Comparison of ENCODE assay signal across 18 cellular contexts in genomic region chr4:173958445-173958844, GRCh38.
DNase-seq lines count a peak whose midpoint lies in the region; TF ChIP-seq lines count a peak whose summit lies in the region.
"Had no signal": no experiment of that assay in that cellular context is flagged by ENCODE, and none has a peak within 500 bp of the region (broad histone marks: within the 10 kb centered on the region; RNA-seq: fewer than 3 reads in every experiment).

No MANE protein-coding gene starts in this region.

- POLR2A ChIA-PET in CD4-positive, alpha-beta memory T cell (lab: Charles Lee; ENCODE audit: partially characterized antibody): no interaction called here

- H3K4me1 Mint-ChIP-seq in CD4-positive, alpha-beta memory T cell: no peaks in the 10 kb centered on the region

- CTCF ChIA-PET in CD4-positive, alpha-beta memory T cell (lab: Charles Lee; ENCODE audit: partially characterized antibody): no interaction called here

- peaks cover 0 to 1% of the 10 kb centered on the region in 2 donors for H3K27me3 Mint-ChIP-seq in CD4-positive, alpha-beta memory T cell
- H3K27me3 Mint-ChIP-seq: stimulated activated naive CD8-positive, alpha-beta T cell treated with anti-CD3 and anti-CD28 coated beads, Interleukin-15, Interleukin-2, amounts not matched to agents 100 ng/mL and 50 ng/mL, for 24 hours had no signal

- H3K36me3 ChIP-seq in GM23248 (ENCODE audit: low read depth): no peaks in the 10 kb centered on the region
- H3K36me3 ChIP-seq in CD4-positive, alpha-beta memory T cell (ENCODE audit: insufficient read depth, low read length): no peaks in the 10 kb centered on the region
- H3K36me3 ChIP-seq: vagina had no signal

- TF ChIP-seq CTCF in cardiac fibroblast (IDR thresholded peaks at IDR 0.05; ENCODE audit: low read depth, low read length): no peak

- peaks cover 9% of the 10 kb centered on the region; the same call in 1 of the 2 replicates for H3K4me1 ChIP-seq in GM23248 (ENCODE audit: insufficient read depth)
- no peaks in the 10 kb centered on the region for H3K4me1 ChIP-seq in CD4-positive, alpha-beta memory T cell (ENCODE audit: insufficient read depth, low read length)
- H3K4me1 ChIP-seq: vagina had no signal

- no peak overlapping the region for H3K9ac ChIP-seq in GM23248

- no peaks in the 10 kb centered on the region for H3F3A ChIP-seq in GM23248 (ENCODE audit: insufficient read depth)

- no peaks in the 10 kb centered on the region for H3K9me3 ChIP-seq in GM23248 (ENCODE audit: low read depth)
- no peaks in the 10 kb centered on the region for H3K9me3 ChIP-seq in CD4-positive, alpha-beta memory T cell (ENCODE audit: control insufficient read depth in 1 of 2, low read length in 2 of 2)
- H3K9me3 ChIP-seq: vagina had no signal

- no peak overlapping the region for H3K27ac ChIP-seq in GM23248
- H3K27ac ChIP-seq in CD4-positive, alpha-beta memory T cell (ENCODE audit: low read depth, low read length): no peak overlapping the region
- H3K27ac ChIP-seq: C4-2B, vagina had no signal

- no peak overlapping the region for H2AFZ ChIP-seq in GM23248

- no peaks in the 10 kb centered on the region for H3K79me2 ChIP-seq in GM23248 (ENCODE audit: insufficient read depth)

- no peak overlapping the region for H3K4me3 ChIP-seq in GM23248
- H3K4me3 ChIP-seq in cardiac fibroblast (replicated peaks in 1 of 2; ENCODE audit: low read depth in 2 of 2, low read length in 2 of 2): no peak overlapping the region
- no peak overlapping the region for H3K4me3 ChIP-seq in CD4-positive, alpha-beta memory T cell (ENCODE audit: low read length in 2 of 2)
- H3K4me3 ChIP-seq: vagina had no signal

- no peaks in the 10 kb centered on the region; the same call in 1 of the 2 replicates for H3K9me2 ChIP-seq in GM23248 (ENCODE audit: insufficient read depth)

- no peak overlapping the region for H3K27ac Mint-ChIP-seq in CD4-positive, alpha-beta memory T cell
- H3K27ac Mint-ChIP-seq: activated naive CD4-positive, alpha-beta T cell treated with anti-CD3 and anti-CD28 coated beads for 36 hours; stimulated activated naive CD8-positive, alpha-beta T cell treated with anti-CD3 and anti-CD28 coated beads, Interleukin-15, Interleukin-2, amounts not matched to agents 100 ng/mL and 50 ng/mL, for 24 hours; T-helper 1 cell treated with Interleukin-12 subunit alpha and Interleukin-12 subunit beta and Interleukin-4 antibody, amounts not matched to agents 30 μg/mL and 1 μg/mL, for 36 hours had no signal

- in situ Hi-C loops in GM23248 (cut with MboI): no loop called here

- intact Hi-C loops in CD4-positive, alpha-beta memory T cell (cut with micrococcal nuclease): no loop called here

- no peaks in the 10 kb centered on the region for H3K36me3 Mint-ChIP-seq in CD4-positive, alpha-beta memory T cell

- H3K4me3 Mint-ChIP-seq in CD4-positive, alpha-beta memory T cell: no peak overlapping the region
- H3K4me3 Mint-ChIP-seq: activated naive CD4-positive, alpha-beta T cell treated with anti-CD3 and anti-CD28 coated beads for 36 hours; stimulated activated naive CD8-positive, alpha-beta T cell treated with anti-CD3 and anti-CD28 coated beads, Interleukin-15, Interleukin-2, amounts not matched to agents 100 ng/mL and 50 ng/mL, for 24 hours; T-helper 1 cell treated with Interleukin-12 subunit alpha and Interleukin-12 subunit beta and Interleukin-4 antibody, amounts not matched to agents 30 μg/mL and 1 μg/mL, for 36 hours had no signal

- H4K20me1 ChIP-seq in GM23248 (ENCODE audit: insufficient read depth): no peaks in the 10 kb centered on the region

- H3K27me3 ChIP-seq in GM23248 (replicated peaks; ENCODE audit: insufficient read depth): no peaks in the 10 kb centered on the region
- no peaks in the 10 kb centered on the region for H3K27me3 ChIP-seq in CD4-positive, alpha-beta memory T cell (ENCODE audit: insufficient read depth, low read length)
- H3K27me3 ChIP-seq: vagina had no signal

- no peak overlapping the region for H3K4me2 ChIP-seq in GM23248 (ENCODE audit: unreplicated experiment)

- peaks cover 0 to 4% (median 0%) of the 10 kb centered on the region in 8 donors for H3K9me3 Mint-ChIP-seq in CD4-positive, alpha-beta memory T cell
- H3K9me3 Mint-ChIP-seq: activated naive CD4-positive, alpha-beta T cell treated with anti-CD3 and anti-CD28 coated beads for 36 hours; stimulated activated naive CD8-positive, alpha-beta T cell treated with anti-CD3 and anti-CD28 coated beads, Interleukin-15, Interleukin-2, amounts not matched to agents 100 ng/mL and 50 ng/mL, for 24 hours; T-helper 1 cell treated with Interleukin-12 subunit alpha and Interleukin-12 subunit beta and Interleukin-4 antibody, amounts not matched to agents 30 μg/mL and 1 μg/mL, for 36 hours had no signal

- DNase-seq in GM23248: peak; percentile 52
- peak; percentile 92 for DNase-seq in NOMO-1 treated with DMSO at 0.1 percent for 48 hours (lab: John Stamatoyannopoulos, UW; ENCODE audit: unreplicated experiment)
- peak; percentile 22 to 39 for DNase-seq in cardiac fibroblast (ENCODE audit: low read depth in 2 of 2)
- peak; percentile 26 for DNase-seq in non-pigmented ciliary epithelial cell (ENCODE audit: low read depth)
- no peak for DNase-seq in CD4-positive, alpha-beta memory T cell
- DNase-seq in cerebellar cortex (ENCODE audit: low spot score): no peak
- DNase-seq in GF-D8 (lab: John Stamatoyannopoulos, UW): no peak
- no peak for DNase-seq in NCI-H2227 treated with DMSO at 0.1 percent for 48 hours (lab: John Stamatoyannopoulos, UW)
- DNase-seq: activated CD8-positive, alpha-beta memory T cell treated with anti-CD3 and anti-CD28 coated beads, Interleukin-2, amount 50 U/mL, for 48 hours; activated naive CD4-positive, alpha-beta T cell treated with anti-CD3 and anti-CD28 coated beads for 36 hours; caudate nucleus; head of caudate nucleus; NCI-H187 treated with DMSO at 0.1 percent for 48 hours; NCI-H524 treated with DMSO at 0.1 percent for 48 hours had no signal

- WGBS in GM23248 (ENCODE audit: low coverage in 1 of 2, low lambda C conversion rate in 2 of 2, missing lambda C conversion rate in 2 of 2), 2 experiments: 0% methylated on average over 1 of the region's 1 CpG

Comparison
In these comparisons a context has a peak if more than half of its experiments do, and no peak if none do; other contexts are left out.
1. DNase-seq: peak in GM23248 (single experiment), NOMO-1 treated with DMSO at 0.1 percent for 48 hours (single experiment), cardiac fibroblast (2 of 2) and non-pigmented ciliary epithelial cell (single experiment); none in CD4-positive, alpha-beta memory T cell (0 of 5), cerebellar cortex (single experiment), GF-D8 (single experiment) and NCI-H2227 treated with DMSO at 0.1 percent for 48 hours (single experiment).